ENCODE assay signal across 1 cellular context in genomic region chr2:42545023-42545713, GRCh38.
TF ChIP-seq lines count a peak whose summit lies in the region.

No MANE protein-coding gene starts in this region.

TF ChIP-seq in GM23338, 12 proteins besides CTCF, POLR2A, EP300 and RAD21:
- no peak for TF ChIP-seq REST (IDR thresholded peaks at IDR 0.05; ENCODE audit: unreplicated experiment)
- no peak for TF ChIP-seq ZNF114 (CRISPR knock-in tag; IDR thresholded peaks at IDR 0.05)
- TF ChIP-seq STAT1 (IDR thresholded peaks at IDR 0.05; ENCODE audit: unreplicated experiment), result no peak
- TF ChIP-seq POLR2AphosphoS5 (IDR thresholded peaks at IDR 0.05; ENCODE audit: low read depth), result no peak
- TF ChIP-seq EZH2phosphoT487 (IDR thresholded peaks at IDR 0.05; ENCODE audit: unreplicated experiment), result no peak
- TF ChIP-seq EZH2 (IDR thresholded peaks at IDR 0.05; ENCODE audit: low read depth, unreplicated experiment), result no peak
- TF ChIP-seq JUNB (IDR thresholded peaks at IDR 0.05; ENCODE audit: unreplicated experiment), result no peak
- TF ChIP-seq ZNF462 (CRISPR knock-in tag; IDR thresholded peaks at IDR 0.05), result no peak
- no peak for TF ChIP-seq CREB1 (CRISPR knock-in tag; IDR thresholded peaks at IDR 0.05; ENCODE audit: low read depth)
- no peak for TF ChIP-seq ETS1 (IDR thresholded peaks at IDR 0.05)
- no peak for TF ChIP-seq NANOG (IDR thresholded peaks at IDR 0.05; ENCODE audit: borderline replicate concordance)
